30 cellular contexts compared by ENCODE assay signal in the genomic region with DNA sequence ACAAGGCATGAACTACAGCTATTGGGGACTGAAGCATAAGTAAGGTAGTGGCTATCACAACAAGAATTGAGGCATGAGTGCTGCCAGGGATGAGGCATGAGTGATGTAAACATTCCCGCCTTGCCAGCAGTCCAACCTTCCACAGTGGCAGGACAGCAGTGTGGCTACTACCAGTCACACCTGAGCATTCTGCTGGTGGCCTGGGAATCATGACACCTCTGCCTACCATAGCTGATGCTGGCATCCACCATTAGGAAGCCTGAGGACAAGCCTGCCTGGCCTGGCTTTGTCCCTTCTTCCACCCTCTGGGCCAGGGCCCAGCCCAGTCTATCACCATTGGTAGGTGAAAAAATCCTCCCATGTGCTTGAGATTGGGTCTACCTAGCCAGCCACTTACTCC.
"Had no signal": no experiment of that assay in that cellular context is flagged by ENCODE, and none has a peak within 500 bp of the region (broad histone marks: within the 10 kb centered on the region; RNA-seq: fewer than 3 reads in every experiment).

No MANE protein-coding gene starts in this region.

- H3K27ac ChIP-seq: neural progenitor cell, neutrophil, ovary, parathyroid adenoma, psoas muscle, right lobe of liver, sigmoid colon, stomach, thoracic aorta, thyroid gland, tibial nerve, upper lobe of left lung, vagina had no signal

- DNase-seq: naive thymus-derived CD4-positive, alpha-beta T cell; natural killer cell; nucleus accumbens; ovary; psoas muscle; right lobe of liver; sigmoid colon; small intestine; stimulated activated CD4-positive, alpha-beta T cell treated with anti-CD3 and anti-CD28 coated beads, Interleukin-12 subunit alpha, Interleukin-12 subunit beta, amount 100 ng/mL, for 4 hours; stimulated activated CD4-positive, alpha-beta T cell treated with anti-CD3 and anti-CD28 coated beads, Interleukin-1b, Interleukin-23, amount 100 ng/mL, for 48 hours; stimulated activated CD4-positive, alpha-beta T cell treated with anti-CD3 and anti-CD28 coated beads, Interleukin-4, amount 100 ng/mL, for 1 hour; stimulated activated CD4-positive, alpha-beta T cell treated with anti-CD3 and anti-CD28 coated beads, Interleukin-4, amount 100 ng/mL, for 4 hours; stimulated activated CD8-positive, alpha-beta memory T cell treated with anti-CD3 and anti-CD28 coated beads, Interleukin-4, amount 100 ng/mL, for 48 hours; stimulated activated naive CD4-positive, alpha-beta T cell treated with Interleukin-2 at 50 U/mL for 16 hours; stomach; thyroid gland; trophoblast cell; upper lobe of left lung had no signal

- H3K27ac Mint-ChIP-seq: naive thymus-derived CD4-positive, alpha-beta T cell; natural killer cell; nephron; neural progenitor cell; progenitor cell of endocrine pancreas; stimulated activated memory B cell treated with anti-CD40 and anti-IgM and Interleukin-4, amounts not matched to agents 10 μg/mL and 1 μg/mL and 100 μg/mL, for 72 hours; stimulated activated naive CD8-positive, alpha-beta T cell treated with anti-CD3 and anti-CD28 coated beads, Interleukin-15, Interleukin-2, amounts not matched to agents 100 ng/mL and 50 ng/mL, for 24 hours had no signal

- ATAC-seq: naive thymus-derived CD4-positive, alpha-beta T cell; natural killer cell; psoas muscle; right cardiac atrium; right lobe of liver; stimulated activated memory B cell treated with anti-CD40 and anti-IgM and Interleukin-4, amounts not matched to agents 10 μg/mL and 1 μg/mL and 100 μg/mL, for 72 hours had no signal

- H3K4me3 Mint-ChIP-seq: naive thymus-derived CD4-positive, alpha-beta T cell; natural killer cell; nephron; neural progenitor cell; stimulated activated memory B cell treated with anti-CD40 and anti-IgM and Interleukin-4, amounts not matched to agents 10 μg/mL and 1 μg/mL and 100 μg/mL, for 72 hours; stimulated activated naive CD8-positive, alpha-beta T cell treated with anti-CD3 and anti-CD28 coated beads, Interleukin-15, Interleukin-2, amounts not matched to agents 100 ng/mL and 50 ng/mL, for 24 hours had no signal

- H3K4me1 Mint-ChIP-seq: naive thymus-derived CD4-positive, alpha-beta T cell; natural killer cell; neural progenitor cell; stimulated activated memory B cell treated with anti-CD40 and anti-IgM and Interleukin-4, amounts not matched to agents 10 μg/mL and 1 μg/mL and 100 μg/mL, for 72 hours had no signal

- H3K79me2 ChIP-seq: parathyroid adenoma had no signal

- H3K4me1 ChIP-seq: neural progenitor cell, parathyroid adenoma, psoas muscle, right lobe of liver, sigmoid colon, stomach, thyroid gland, tibial nerve, upper lobe of left lung, vagina had no signal

- H3K27me3 ChIP-seq: neural progenitor cell, neutrophil, ovary, right lobe of liver, sigmoid colon, stomach, thyroid gland, tibial nerve, upper lobe of left lung, vagina had no signal

- H3K36me3 Mint-ChIP-seq: stimulated activated memory B cell treated with anti-CD40 and anti-IgM and Interleukin-4, amounts not matched to agents 10 μg/mL and 1 μg/mL and 100 μg/mL, for 72 hours had no signal

- H3K4me3 ChIP-seq: neural progenitor cell, ovary, psoas muscle, right lobe of liver, sigmoid colon, stomach, thoracic aorta, thyroid gland, tibial nerve, upper lobe of left lung, vagina had no signal

- H3K27me3 Mint-ChIP-seq: naive thymus-derived CD4-positive, alpha-beta T cell; progenitor cell of endocrine pancreas; stimulated activated memory B cell treated with anti-CD40 and anti-IgM and Interleukin-4, amounts not matched to agents 10 μg/mL and 1 μg/mL and 100 μg/mL, for 72 hours; stimulated activated naive CD8-positive, alpha-beta T cell treated with anti-CD3 and anti-CD28 coated beads, Interleukin-15, Interleukin-2, amounts not matched to agents 100 ng/mL and 50 ng/mL, for 24 hours had no signal

- H3K9me3 ChIP-seq: neutrophil, ovary had no signal

- H2AFZ ChIP-seq: neural progenitor cell, parathyroid adenoma had no signal

- FAIRE-seq: small intestine, urothelium cell line had no signal

- H3K9ac ChIP-seq: neural progenitor cell, parathyroid adenoma had no signal

- H3K36me3 ChIP-seq: neural progenitor cell, neutrophil, ovary, right lobe of liver, sigmoid colon, stomach, thoracic aorta, thyroid gland, upper lobe of left lung, vagina had no signal

- H3K4me2 ChIP-seq: neural progenitor cell had no signal
